1 cellular context compared by ENCODE assay signal in the genomic region with DNA sequence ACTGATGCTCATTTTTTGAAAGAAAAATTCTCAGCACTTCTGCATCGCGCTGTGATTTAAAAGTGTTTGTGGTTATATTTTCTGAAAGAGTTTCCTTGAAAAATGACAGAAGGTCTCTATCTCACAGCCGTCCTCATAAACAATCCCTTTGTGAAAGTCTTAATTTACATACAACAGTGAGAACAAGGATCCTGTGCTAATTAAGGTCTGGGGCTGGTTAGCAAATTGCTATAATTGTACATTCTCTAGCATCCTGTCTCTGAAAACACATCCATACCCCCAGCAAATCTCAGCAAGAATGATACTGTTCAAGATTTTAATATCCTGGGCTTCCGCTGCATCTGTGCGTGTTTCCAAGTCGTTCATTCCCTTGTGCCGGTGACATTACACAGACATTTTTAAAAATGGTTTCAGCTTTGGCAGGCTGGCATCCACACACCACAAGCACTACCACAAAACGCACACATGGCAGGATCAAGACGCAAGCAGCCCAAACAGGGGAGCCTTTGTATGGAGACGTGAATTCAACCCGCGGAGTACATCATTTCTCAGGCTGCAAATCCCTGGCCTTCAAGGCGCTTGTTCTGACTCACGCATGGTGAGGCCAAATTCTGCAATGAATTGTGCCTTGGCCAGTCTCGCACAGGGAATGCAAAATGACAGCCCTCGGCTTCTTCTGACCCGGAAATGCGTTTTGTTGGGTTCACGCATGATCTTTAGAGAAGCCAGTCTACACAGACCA.
A peak's percentile ranks its signal among the peaks of the same experiment; 100 is the strongest.
TF ChIP-seq lines count a peak whose summit lies in the region.

No MANE protein-coding gene starts in this region.

TF ChIP-seq in HepG2, 621 proteins besides CTCF, POLR2A, EP300 and RAD21 (continued from another document):
- TF ChIP-seq, protein P1, sequence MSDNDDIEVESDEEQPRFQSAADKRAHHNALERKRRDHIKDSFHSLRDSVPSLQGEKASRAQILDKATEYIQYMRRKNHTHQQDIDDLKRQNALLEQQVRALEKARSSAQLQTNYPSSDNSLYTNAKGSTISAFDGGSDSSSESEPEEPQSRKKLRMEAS (IDR thresholded peaks at IDR 0.05) = no peak
- TF ChIP-seq ZBTB20 (CRISPR knock-in tag; IDR thresholded peaks at IDR 0.05; ENCODE audit: borderline replicate concordance, low read depth) (no peak), ZFP90 (CRISPR knock-in tag; IDR thresholded peaks at IDR 0.05; ENCODE audit: borderline replicate concordance) (0 out of 2 replicates have a peak, but pooled peaks have one; percentile 28), ZBTB38 (CRISPR knock-in tag; IDR thresholded peaks at IDR 0.05) (peak; percentile 93), CEBPB (IDR thresholded peaks at IDR 0.05; ENCODE audit: borderline replicate concordance, low read depth, low read length) (no peak), RFX3 (CRISPR knock-in tag; IDR thresholded peaks at IDR 0.05) (no peak), AGO2 (optimal IDR thresholded peaks at IDR 0.05; ENCODE audit: low read depth, low read length) (peak; percentile 49), HMGXB4 (CRISPR knock-in tag; IDR thresholded peaks at IDR 0.05; ENCODE audit: borderline replicate concordance in 1 of 2, low read depth in 1 of 2) (no peak), PRPF4 (IDR thresholded peaks at IDR 0.05; ENCODE audit: low read depth, low read length, poor library complexity, severe bottlenecking) (peak; percentile 79), HNRNPLL (IDR thresholded peaks at IDR 0.05; ENCODE audit: low read depth, low read length, poor library complexity, severe bottlenecking) (no peak)
- TF ChIP-seq, protein P2, sequence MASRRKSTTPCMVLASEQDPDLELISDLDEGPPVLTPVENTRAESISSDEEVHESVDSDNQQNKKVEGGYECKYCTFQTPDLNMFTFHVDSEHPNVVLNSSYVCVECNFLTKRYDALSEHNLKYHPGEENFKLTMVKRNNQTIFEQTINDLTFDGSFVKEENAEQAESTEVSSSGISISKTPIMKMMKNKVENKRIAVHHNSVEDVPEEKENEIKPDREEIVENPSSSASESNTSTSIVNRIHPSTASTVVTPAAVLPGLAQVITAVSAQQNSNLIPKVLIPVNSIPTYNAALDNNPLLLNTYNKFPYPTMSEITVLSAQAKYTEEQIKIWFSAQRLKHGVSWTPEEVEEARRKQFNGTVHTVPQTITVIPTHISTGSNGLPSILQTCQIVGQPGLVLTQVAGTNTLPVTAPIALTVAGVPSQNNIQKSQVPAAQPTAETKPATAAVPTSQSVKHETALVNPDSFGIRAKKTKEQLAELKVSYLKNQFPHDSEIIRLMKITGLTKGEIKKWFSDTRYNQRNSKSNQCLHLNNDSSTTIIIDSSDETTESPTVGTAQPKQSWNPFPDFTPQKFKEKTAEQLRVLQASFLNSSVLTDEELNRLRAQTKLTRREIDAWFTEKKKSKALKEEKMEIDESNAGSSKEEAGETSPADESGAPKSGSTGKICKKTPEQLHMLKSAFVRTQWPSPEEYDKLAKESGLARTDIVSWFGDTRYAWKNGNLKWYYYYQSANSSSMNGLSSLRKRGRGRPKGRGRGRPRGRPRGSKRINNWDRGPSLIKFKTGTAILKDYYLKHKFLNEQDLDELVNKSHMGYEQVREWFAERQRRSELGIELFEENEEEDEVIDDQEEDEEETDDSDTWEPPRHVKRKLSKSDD (CRISPR knock-in tag; IDR thresholded peaks at IDR 0.05; ENCODE audit: low read depth) = no peak
- TF ChIP-seq, protein P3, sequence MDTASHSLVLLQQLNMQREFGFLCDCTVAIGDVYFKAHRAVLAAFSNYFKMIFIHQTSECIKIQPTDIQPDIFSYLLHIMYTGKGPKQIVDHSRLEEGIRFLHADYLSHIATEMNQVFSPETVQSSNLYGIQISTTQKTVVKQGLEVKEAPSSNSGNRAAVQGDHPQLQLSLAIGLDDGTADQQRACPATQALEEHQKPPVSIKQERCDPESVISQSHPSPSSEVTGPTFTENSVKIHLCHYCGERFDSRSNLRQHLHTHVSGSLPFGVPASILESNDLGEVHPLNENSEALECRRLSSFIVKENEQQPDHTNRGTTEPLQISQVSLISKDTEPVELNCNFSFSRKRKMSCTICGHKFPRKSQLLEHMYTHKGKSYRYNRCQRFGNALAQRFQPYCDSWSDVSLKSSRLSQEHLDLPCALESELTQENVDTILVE (CRISPR knock-in tag; IDR thresholded peaks at IDR 0.05) = no peak
TF ChIP-seq in HepG2: peak in this region for 14.
